In the genomic region with DNA sequence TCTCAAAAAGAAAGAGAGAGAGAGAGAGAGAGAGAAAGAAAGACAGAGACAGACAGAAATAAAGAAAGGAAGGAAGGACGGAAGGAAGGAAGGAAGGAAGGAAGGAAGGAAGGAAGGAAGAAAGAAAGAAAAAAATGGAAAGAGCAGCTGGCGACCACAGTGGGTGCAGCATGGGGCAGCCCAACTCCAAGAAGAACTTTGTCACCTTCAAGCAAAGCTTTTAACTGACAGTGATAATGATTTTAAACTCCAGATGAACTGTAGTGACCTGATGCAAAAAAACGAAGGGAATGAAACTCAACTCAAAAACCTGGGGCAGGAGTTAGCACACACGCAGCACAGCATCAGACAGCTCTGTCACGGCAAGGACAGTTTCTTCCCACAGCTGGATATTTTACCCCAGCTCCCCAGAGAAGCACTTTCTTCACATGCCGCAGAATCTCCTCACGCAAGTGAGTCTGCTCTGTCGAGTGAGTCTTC, we compare ENCODE assay signal across 1 cellular context.
TF ChIP-seq lines count a peak whose summit lies in the region.

No MANE protein-coding gene starts in this region.

TF ChIP-seq in GM12878, 131 proteins besides CTCF, POLR2A, EP300 and RAD21 (continued from another document and continues in another):
- TF ChIP-seq ZNF384 (IDR thresholded peaks at IDR 0.05; ENCODE audit: borderline replicate concordance, low read depth, low read length) (no peak), NR2C1 (IDR thresholded peaks at IDR 0.05) (no peak), EED (IDR thresholded peaks at IDR 0.05; ENCODE audit: low read depth) (peak; percentile 37; the same call in 1 of the 2 replicates), SREBF1 (IDR thresholded peaks at IDR 0.05; ENCODE audit: low read length) (no peak), ATF7 (IDR thresholded peaks at IDR 0.05; ENCODE audit: low read depth) (peak; percentile 61; the same call in 1 of the 2 replicates), MEF2A (IDR thresholded peaks at IDR 0.05; ENCODE audit: insufficient read depth, low read depth, low read length) (no peak), RELA (IDR thresholded peaks at IDR 0.05; ENCODE audit: borderline replicate concordance, partially characterized antibody) (no peak), NR2F1 (conservative IDR thresholded peaks at IDR 0.05) (peak; percentile 38), MXI1 (IDR thresholded peaks at IDR 0.05; ENCODE audit: low read depth, low read length) (no peak), SREBF2 (IDR thresholded peaks at IDR 0.05; ENCODE audit: low read length) (no peak), CREM (IDR thresholded peaks at IDR 0.05; ENCODE audit: low read depth) (peak; percentile 9; the same call in 1 of the 2 replicates), ETV6 (conservative IDR thresholded peaks at IDR 0.05 in 1 of 2, IDR thresholded peaks at IDR 0.05 in 1 of 2; ENCODE audit: borderline replicate concordance in 1 of 2, low read depth in 1 of 2) (peak in 1 of 2 experiments; percentile 100; a peak in 2 of 4 replicates), RUNX3 (IDR thresholded peaks at IDR 0.05; ENCODE audit: low read length) (peak; percentile 34; the same call in 1 of the 2 replicates), CHD1 (IDR thresholded peaks at IDR 0.05; ENCODE audit: low read depth, low read length) (no peak), SPI1 (IDR thresholded peaks at IDR 0.05; ENCODE audit: borderline replicate concordance, insufficient read depth, low read depth, low read length) (no peak), RB1 (IDR thresholded peaks at IDR 0.05; ENCODE audit: borderline replicate concordance) (no peak), CEBPB (IDR thresholded peaks at IDR 0.05; ENCODE audit: borderline replicate concordance in 1 of 2, low read depth in 2 of 2, low read length in 2 of 2) (no peak), JUNB (IDR thresholded peaks at IDR 0.05) (no peak), KLF5 (IDR thresholded peaks at IDR 0.05; ENCODE audit: partially characterized antibody) (no peak), HCFC1 (IDR thresholded peaks at IDR 0.05; ENCODE audit: low read length) (no peak), CBX3 (IDR thresholded peaks at IDR 0.05; ENCODE audit: borderline replicate concordance, low read depth) (no peak), CREB1 (IDR thresholded peaks at IDR 0.05; ENCODE audit: low read depth) (0 out of 2 replicates have a peak, but pooled peaks have one; percentile 10), RCOR1 (conservative IDR thresholded peaks at IDR 0.05; ENCODE audit: low read depth, low read length) (no peak), TCF3 (IDR thresholded peaks at IDR 0.05; ENCODE audit: borderline replicate concordance, insufficient read depth, low read depth, low read length) (no peak), SMARCA5 (IDR thresholded peaks at IDR 0.05) (no peak), ZSCAN29 (IDR thresholded peaks at IDR 0.05) (no peak), SIN3A (IDR thresholded peaks at IDR 0.05; ENCODE audit: low read depth, low read length) (no peak), EGR1 (IDR thresholded peaks at IDR 0.05; ENCODE audit: borderline replicate concordance in 1 of 2, low read depth in 2 of 2, low read length in 2 of 2) (peak in 1 of 2 experiments; percentile 64; a peak in 2 of 3 replicates), NFYA (IDR thresholded peaks at IDR 0.05; ENCODE audit: borderline replicate concordance, low read depth, low read length) (no peak), TARDBP (IDR thresholded peaks at IDR 0.05; ENCODE audit: borderline replicate concordance) (no peak), SMAD5 (IDR thresholded peaks at IDR 0.05; ENCODE audit: low read depth) (no peak), MYB (IDR thresholded peaks at IDR 0.05; ENCODE audit: borderline replicate concordance, low read depth, low read length) (no peak), SIX5 (IDR thresholded peaks at IDR 0.05; ENCODE audit: low read depth, low read length, severe bottlenecking) (no peak), MYC (IDR thresholded peaks at IDR 0.05; ENCODE audit: insufficient read depth, insufficient read length, insufficient replicate concordance, low read length, severe bottlenecking) (no peak), GATAD2B (conservative IDR thresholded peaks at IDR 0.05; ENCODE audit: low read depth) (peak; percentile 50; the same call in 1 of the 2 replicates), TAF1 (IDR thresholded peaks at IDR 0.05; ENCODE audit: borderline replicate concordance, low read depth, low read length) (no peak), ZZZ3 (IDR thresholded peaks at IDR 0.05; ENCODE audit: control insufficient read depth, insufficient read length, low read depth) (no peak), FOXK2 (IDR thresholded peaks at IDR 0.05) (no peak), SRF (IDR thresholded peaks at IDR 0.05; ENCODE audit: low read depth in 2 of 2, low read length in 2 of 2) (no peak), CHD2 (IDR thresholded peaks at IDR 0.05; ENCODE audit: borderline replicate concordance, low read depth, low read length) (no peak)
- TF ChIP-seq, protein P1, sequence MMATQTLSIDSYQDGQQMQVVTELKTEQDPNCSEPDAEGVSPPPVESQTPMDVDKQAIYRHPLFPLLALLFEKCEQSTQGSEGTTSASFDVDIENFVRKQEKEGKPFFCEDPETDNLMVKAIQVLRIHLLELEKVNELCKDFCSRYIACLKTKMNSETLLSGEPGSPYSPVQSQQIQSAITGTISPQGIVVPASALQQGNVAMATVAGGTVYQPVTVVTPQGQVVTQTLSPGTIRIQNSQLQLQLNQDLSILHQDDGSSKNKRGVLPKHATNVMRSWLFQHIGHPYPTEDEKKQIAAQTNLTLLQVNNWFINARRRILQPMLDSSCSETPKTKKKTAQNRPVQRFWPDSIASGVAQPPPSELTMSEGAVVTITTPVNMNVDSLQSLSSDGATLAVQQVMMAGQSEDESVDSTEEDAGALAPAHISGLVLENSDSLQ (IDR thresholded peaks at IDR 0.05): peak; percentile 59
- TF ChIP-seq, protein P2, sequence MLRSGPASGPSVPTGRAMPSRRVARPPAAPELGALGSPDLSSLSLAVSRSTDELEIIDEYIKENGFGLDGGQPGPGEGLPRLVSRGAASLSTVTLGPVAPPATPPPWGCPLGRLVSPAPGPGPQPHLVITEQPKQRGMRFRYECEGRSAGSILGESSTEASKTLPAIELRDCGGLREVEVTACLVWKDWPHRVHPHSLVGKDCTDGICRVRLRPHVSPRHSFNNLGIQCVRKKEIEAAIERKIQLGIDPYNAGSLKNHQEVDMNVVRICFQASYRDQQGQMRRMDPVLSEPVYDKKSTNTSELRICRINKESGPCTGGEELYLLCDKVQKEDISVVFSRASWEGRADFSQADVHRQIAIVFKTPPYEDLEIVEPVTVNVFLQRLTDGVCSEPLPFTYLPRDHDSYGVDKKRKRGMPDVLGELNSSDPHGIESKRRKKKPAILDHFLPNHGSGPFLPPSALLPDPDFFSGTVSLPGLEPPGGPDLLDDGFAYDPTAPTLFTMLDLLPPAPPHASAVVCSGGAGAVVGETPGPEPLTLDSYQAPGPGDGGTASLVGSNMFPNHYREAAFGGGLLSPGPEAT (IDR thresholded peaks at IDR 0.05; ENCODE audit: low read depth): peak; percentile 28; the same call in 1 of the 2 replicates
- TF ChIP-seq, protein P3, sequence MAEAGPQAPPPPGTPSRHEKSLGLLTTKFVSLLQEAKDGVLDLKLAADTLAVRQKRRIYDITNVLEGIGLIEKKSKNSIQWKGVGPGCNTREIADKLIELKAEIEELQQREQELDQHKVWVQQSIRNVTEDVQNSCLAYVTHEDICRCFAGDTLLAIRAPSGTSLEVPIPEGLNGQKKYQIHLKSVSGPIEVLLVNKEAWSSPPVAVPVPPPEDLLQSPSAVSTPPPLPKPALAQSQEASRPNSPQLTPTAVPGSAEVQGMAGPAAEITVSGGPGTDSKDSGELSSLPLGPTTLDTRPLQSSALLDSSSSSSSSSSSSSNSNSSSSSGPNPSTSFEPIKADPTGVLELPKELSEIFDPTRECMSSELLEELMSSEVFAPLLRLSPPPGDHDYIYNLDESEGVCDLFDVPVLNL (IDR thresholded peaks at IDR 0.05; ENCODE audit: low read depth, low read length): no peak
- TF ChIP-seq, protein P4, sequence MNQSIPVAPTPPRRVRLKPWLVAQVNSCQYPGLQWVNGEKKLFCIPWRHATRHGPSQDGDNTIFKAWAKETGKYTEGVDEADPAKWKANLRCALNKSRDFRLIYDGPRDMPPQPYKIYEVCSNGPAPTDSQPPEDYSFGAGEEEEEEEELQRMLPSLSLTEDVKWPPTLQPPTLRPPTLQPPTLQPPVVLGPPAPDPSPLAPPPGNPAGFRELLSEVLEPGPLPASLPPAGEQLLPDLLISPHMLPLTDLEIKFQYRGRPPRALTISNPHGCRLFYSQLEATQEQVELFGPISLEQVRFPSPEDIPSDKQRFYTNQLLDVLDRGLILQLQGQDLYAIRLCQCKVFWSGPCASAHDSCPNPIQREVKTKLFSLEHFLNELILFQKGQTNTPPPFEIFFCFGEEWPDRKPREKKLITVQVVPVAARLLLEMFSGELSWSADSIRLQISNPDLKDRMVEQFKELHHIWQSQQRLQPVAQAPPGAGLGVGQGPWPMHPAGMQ (IDR thresholded peaks at IDR 0.05; ENCODE audit: borderline replicate concordance): no peak
- TF ChIP-seq, protein P5, sequence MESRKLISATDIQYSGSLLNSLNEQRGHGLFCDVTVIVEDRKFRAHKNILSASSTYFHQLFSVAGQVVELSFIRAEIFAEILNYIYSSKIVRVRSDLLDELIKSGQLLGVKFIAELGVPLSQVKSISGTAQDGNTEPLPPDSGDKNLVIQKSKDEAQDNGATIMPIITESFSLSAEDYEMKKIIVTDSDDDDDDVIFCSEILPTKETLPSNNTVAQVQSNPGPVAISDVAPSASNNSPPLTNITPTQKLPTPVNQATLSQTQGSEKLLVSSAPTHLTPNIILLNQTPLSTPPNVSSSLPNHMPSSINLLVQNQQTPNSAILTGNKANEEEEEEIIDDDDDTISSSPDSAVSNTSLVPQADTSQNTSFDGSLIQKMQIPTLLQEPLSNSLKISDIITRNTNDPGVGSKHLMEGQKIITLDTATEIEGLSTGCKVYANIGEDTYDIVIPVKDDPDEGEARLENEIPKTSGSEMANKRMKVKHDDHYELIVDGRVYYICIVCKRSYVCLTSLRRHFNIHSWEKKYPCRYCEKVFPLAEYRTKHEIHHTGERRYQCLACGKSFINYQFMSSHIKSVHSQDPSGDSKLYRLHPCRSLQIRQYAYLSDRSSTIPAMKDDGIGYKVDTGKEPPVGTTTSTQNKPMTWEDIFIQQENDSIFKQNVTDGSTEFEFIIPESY (IDR thresholded peaks at IDR 0.05): no peak
- TF ChIP-seq, protein P6, sequence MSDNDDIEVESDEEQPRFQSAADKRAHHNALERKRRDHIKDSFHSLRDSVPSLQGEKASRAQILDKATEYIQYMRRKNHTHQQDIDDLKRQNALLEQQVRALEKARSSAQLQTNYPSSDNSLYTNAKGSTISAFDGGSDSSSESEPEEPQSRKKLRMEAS (IDR thresholded peaks at IDR 0.05; ENCODE audit: low read depth, low read length): no peak
- TF ChIP-seq, protein P7, sequence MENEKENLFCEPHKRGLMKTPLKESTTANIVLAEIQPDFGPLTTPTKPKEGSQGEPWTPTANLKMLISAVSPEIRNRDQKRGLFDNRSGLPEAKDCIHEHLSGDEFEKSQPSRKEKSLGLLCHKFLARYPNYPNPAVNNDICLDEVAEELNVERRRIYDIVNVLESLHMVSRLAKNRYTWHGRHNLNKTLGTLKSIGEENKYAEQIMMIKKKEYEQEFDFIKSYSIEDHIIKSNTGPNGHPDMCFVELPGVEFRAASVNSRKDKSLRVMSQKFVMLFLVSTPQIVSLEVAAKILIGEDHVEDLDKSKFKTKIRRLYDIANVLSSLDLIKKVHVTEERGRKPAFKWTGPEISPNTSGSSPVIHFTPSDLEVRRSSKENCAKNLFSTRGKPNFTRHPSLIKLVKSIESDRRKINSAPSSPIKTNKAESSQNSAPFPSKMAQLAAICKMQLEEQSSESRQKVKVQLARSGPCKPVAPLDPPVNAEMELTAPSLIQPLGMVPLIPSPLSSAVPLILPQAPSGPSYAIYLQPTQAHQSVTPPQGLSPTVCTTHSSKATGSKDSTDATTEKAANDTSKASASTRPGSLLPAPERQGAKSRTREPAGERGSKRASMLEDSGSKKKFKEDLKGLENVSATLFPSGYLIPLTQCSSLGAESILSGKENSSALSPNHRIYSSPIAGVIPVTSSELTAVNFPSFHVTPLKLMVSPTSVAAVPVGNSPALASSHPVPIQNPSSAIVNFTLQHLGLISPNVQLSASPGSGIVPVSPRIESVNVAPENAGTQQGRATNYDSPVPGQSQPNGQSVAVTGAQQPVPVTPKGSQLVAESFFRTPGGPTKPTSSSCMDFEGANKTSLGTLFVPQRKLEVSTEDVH (IDR thresholded peaks at IDR 0.05; ENCODE audit: low read depth, partially characterized antibody): no peak
- TF ChIP-seq, protein P8, sequence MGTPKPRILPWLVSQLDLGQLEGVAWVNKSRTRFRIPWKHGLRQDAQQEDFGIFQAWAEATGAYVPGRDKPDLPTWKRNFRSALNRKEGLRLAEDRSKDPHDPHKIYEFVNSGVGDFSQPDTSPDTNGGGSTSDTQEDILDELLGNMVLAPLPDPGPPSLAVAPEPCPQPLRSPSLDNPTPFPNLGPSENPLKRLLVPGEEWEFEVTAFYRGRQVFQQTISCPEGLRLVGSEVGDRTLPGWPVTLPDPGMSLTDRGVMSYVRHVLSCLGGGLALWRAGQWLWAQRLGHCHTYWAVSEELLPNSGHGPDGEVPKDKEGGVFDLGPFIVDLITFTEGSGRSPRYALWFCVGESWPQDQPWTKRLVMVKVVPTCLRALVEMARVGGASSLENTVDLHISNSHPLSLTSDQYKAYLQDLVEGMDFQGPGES (IDR thresholded peaks at IDR 0.05): no peak
- TF ChIP-seq, protein P9, sequence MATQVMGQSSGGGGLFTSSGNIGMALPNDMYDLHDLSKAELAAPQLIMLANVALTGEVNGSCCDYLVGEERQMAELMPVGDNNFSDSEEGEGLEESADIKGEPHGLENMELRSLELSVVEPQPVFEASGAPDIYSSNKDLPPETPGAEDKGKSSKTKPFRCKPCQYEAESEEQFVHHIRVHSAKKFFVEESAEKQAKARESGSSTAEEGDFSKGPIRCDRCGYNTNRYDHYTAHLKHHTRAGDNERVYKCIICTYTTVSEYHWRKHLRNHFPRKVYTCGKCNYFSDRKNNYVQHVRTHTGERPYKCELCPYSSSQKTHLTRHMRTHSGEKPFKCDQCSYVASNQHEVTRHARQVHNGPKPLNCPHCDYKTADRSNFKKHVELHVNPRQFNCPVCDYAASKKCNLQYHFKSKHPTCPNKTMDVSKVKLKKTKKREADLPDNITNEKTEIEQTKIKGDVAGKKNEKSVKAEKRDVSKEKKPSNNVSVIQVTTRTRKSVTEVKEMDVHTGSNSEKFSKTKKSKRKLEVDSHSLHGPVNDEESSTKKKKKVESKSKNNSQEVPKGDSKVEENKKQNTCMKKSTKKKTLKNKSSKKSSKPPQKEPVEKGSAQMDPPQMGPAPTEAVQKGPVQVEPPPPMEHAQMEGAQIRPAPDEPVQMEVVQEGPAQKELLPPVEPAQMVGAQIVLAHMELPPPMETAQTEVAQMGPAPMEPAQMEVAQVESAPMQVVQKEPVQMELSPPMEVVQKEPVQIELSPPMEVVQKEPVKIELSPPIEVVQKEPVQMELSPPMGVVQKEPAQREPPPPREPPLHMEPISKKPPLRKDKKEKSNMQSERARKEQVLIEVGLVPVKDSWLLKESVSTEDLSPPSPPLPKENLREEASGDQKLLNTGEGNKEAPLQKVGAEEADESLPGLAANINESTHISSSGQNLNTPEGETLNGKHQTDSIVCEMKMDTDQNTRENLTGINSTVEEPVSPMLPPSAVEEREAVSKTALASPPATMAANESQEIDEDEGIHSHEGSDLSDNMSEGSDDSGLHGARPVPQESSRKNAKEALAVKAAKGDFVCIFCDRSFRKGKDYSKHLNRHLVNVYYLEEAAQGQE (IDR thresholded peaks at IDR 0.05; ENCODE audit: low read depth, low read length): no peak
- TF ChIP-seq, protein P10, sequence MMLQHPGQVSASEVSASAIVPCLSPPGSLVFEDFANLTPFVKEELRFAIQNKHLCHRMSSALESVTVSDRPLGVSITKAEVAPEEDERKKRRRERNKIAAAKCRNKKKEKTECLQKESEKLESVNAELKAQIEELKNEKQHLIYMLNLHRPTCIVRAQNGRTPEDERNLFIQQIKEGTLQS (IDR thresholded peaks at IDR 0.05; ENCODE audit: borderline replicate concordance, extremely low read depth, low read depth, low read length): no peak
